Comparison of ENCODE assay signal across 22 cellular contexts in genomic region chr14:41498959-41499358, GRCh38.
A peak's percentile ranks its signal among the peaks of the same experiment; 100 is the strongest.
DNase-seq lines count a peak whose midpoint lies in the region; ATAC-seq, FAIRE-seq and TF ChIP-seq lines count a peak whose summit lies in the region.
"Had no signal": no experiment of that assay in that cellular context is flagged by ENCODE, and none has a peak within 500 bp of the region (broad histone marks: within the 10 kb centered on the region; RNA-seq: fewer than 3 reads in every experiment).

No MANE protein-coding gene starts in this region.

- H3K9ac ChIP-seq in keratinocyte (ENCODE audit: control insufficient read depth, extremely low read depth, insufficient read depth, low read length): no peak overlapping the region

- H3K4me2 ChIP-seq in keratinocyte (ENCODE audit: control insufficient read depth, extremely low read depth, insufficient read depth, low read depth, low read length): no peak overlapping the region
- H3K4me2 ChIP-seq: GM23338 had no signal

- H3K4me3 ChIP-seq in keratinocyte (ENCODE audit: control insufficient read depth in 2 of 3, extremely low read depth in 1 of 3, insufficient read depth in 2 of 3, low read depth in 1 of 3, low read length in 3 of 3): no peak overlapping the region
- H3K4me3 ChIP-seq: GM23338 had no signal

- H3K9me3 Mint-ChIP-seq in central memory CD8-positive, alpha-beta T cell: peaks cover 14% of the 10 kb centered on the region
- H3K9me3 Mint-ChIP-seq: GM23338 had no signal

- H3K4me1 ChIP-seq in keratinocyte (ENCODE audit: control insufficient read depth, extremely low read depth, insufficient read depth, low read length): no peaks in the 10 kb centered on the region

- ATAC-seq in central memory CD8-positive, alpha-beta T cell (replicated peaks; ENCODE audit: extremely low read depth, poor library complexity, severe bottlenecking): no peak
- ATAC-seq in GM19035 (IDR thresholded peaks at IDR 0.05; ENCODE audit: unreplicated experiment): no peak
- ATAC-seq: GM23338, SK-N-SH treated with all-trans-retinoic acid at 6 μM for 48 hours had no signal

- no peak for FAIRE-seq in keratinocyte (lab: Jason Lieb, UNC)
- FAIRE-seq: A204.1, G401.6, GM12891, RCC 7860 had no signal

- dilution Hi-C loops in keratinocyte (cut with MboI; ENCODE audit: extremely low pct_ligation_motif_present, low sequenced_read_pairs): no loop called here

- no peak for TF ChIP-seq CTCF in keratinocyte (optimal IDR thresholded peaks at IDR 0.05 in 1 of 3, IDR thresholded peaks at IDR 0.05 in 1 of 3, conservative IDR thresholded peaks at IDR 0.05 in 1 of 3; ENCODE audit: extremely low read depth in 1 of 3, insufficient read depth in 2 of 3, low read length in 3 of 3)

- H4K20me1 ChIP-seq in keratinocyte (ENCODE audit: control insufficient read depth, extremely low read depth, insufficient read depth, low read length): no peaks in the 10 kb centered on the region

- no peaks in the 10 kb centered on the region for H3K9me1 ChIP-seq in keratinocyte (ENCODE audit: control insufficient read depth, extremely low read depth, insufficient read depth, low read length)

- H3K9me3 ChIP-seq in keratinocyte (ENCODE audit: control insufficient read depth, low read depth, low read length): no peaks in the 10 kb centered on the region

- H3K4me1 Mint-ChIP-seq in central memory CD8-positive, alpha-beta T cell: no peaks in the 10 kb centered on the region
- H3K4me1 Mint-ChIP-seq: CD4-positive, CD25-positive, alpha-beta regulatory T cell; GM23338 had no signal

- no peaks in the 10 kb centered on the region for H3K36me3 ChIP-seq in keratinocyte (ENCODE audit: control insufficient read depth in 2 of 2, extremely low read depth in 1 of 2, insufficient read depth in 2 of 2, low read length in 2 of 2)

- H3K79me2 ChIP-seq in keratinocyte (ENCODE audit: control insufficient read depth, insufficient read depth, low read length): no peaks in the 10 kb centered on the region

- DNase-seq in NCI-H345 (lab: John Stamatoyannopoulos, UW) (peak; percentile 17), NCI-H345 treated with DMSO at 0.1 percent for 48 hours (lab: John Stamatoyannopoulos, UW; ENCODE audit: unreplicated experiment) (no peak), NCI-H1105 treated with DMSO at 0.1 percent for 48 hours (lab: John Stamatoyannopoulos, UW) (peak; percentile 69), keratinocyte (ENCODE audit: low read depth, low spot score) (peak; percentile 35), substantia nigra (lab: John Stamatoyannopoulos, UW) (no peak), AML-193 (lab: John Stamatoyannopoulos, UW) (no peak)
- DNase-seq in central memory CD8-positive, alpha-beta T cell (ENCODE audit: low spot score in 2 of 2): no peak
- DNase-seq: Calu3; CD4-positive, CD25-positive, alpha-beta regulatory T cell; MM.1S; NCI-H1417 treated with DMSO at 0.1 percent for 48 hours; NCI-H2029; NCI-H510A; SHP77 had no signal

- no peaks in the 10 kb centered on the region for H3K27me3 Mint-ChIP-seq in central memory CD8-positive, alpha-beta T cell
- H3K27me3 Mint-ChIP-seq: CD4-positive, CD25-positive, alpha-beta regulatory T cell had no signal

- H3K27me3 ChIP-seq in keratinocyte (ENCODE audit: control insufficient read depth, extremely low read depth, insufficient read depth, low read length): no peaks in the 10 kb centered on the region

- H3K4me3 Mint-ChIP-seq in central memory CD8-positive, alpha-beta T cell: no peak overlapping the region
- H3K4me3 Mint-ChIP-seq: CD4-positive, CD25-positive, alpha-beta regulatory T cell; GM23338 had no signal

- H2AFZ ChIP-seq in keratinocyte (ENCODE audit: control insufficient read depth, low read length): no peak overlapping the region
- H2AFZ ChIP-seq: GM23338 had no signal

- H3K27ac Mint-ChIP-seq in central memory CD8-positive, alpha-beta T cell (ENCODE audit: low read depth): peak overlapping the region; percentile 54
- H3K27ac Mint-ChIP-seq: CD4-positive, CD25-positive, alpha-beta regulatory T cell; GM23338 had no signal

- peaks cover 1% of the 10 kb centered on the region for H3K36me3 Mint-ChIP-seq in central memory CD8-positive, alpha-beta T cell (ENCODE audit: insufficient read depth)
- H3K36me3 Mint-ChIP-seq: CD4-positive, CD25-positive, alpha-beta regulatory T cell had no signal

- H3K27ac ChIP-seq in keratinocyte (ENCODE audit: control insufficient read depth, insufficient read depth, low read length) (no peak overlapping the region), substantia nigra (ENCODE audit: low read depth, low read length, poor library complexity, severe bottlenecking) (no peak overlapping the region)
- H3K27ac ChIP-seq: HL-60 had no signal

Comparison
In these comparisons a context has a peak if more than half of its experiments do, and no peak if none do; other contexts are left out.
1. DNase-seq: peak in NCI-H345 (single experiment), NCI-H1105 treated with DMSO at 0.1 percent for 48 hours (single experiment) and keratinocyte (single experiment); none in NCI-H345 treated with DMSO at 0.1 percent for 48 hours (single experiment), central memory CD8-positive, alpha-beta T cell (0 of 2), substantia nigra (0 of 49) and AML-193 (0 of 2).